22 cellular contexts compared by ENCODE assay signal in the genomic region with DNA sequence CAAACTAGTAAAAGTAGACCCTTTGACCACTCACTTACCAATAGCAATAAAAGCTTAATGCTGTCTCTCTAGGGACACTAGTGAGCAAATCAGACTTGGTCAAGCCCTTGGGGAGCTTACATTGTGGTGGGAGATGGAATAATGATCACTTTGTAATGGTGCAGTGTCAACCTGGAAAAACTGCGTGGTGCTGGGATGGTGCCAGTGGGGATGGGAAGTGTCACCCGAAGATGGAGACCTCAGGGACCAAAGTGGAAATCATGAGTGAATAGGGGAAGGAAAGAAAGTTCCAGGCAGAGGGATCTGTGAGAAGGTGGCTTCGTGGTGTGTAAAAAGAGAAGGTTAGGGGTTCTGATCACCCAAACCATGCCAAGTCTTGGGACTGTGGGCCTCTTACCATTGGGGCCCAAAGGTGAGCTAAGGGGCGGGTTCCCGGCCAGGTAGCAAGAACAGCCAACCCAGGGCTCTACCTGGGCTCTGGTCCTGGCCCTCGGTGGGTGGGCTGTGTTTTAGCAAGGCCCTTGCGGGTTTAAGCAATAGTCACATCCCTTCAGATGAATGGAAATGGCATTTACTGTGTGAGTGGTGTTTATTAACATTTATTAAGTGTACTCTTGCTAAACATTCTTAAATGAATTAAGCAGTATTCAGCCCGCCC. TPM values are rescaled to one million over a fixed set of nuclear protein-coding genes. Genes with fewer than 3 reads are reported as not detected.
DNase-seq lines count a peak whose midpoint lies in the region; ATAC-seq and TF ChIP-seq lines count a peak whose summit lies in the region.
"Had no signal": no experiment of that assay in that cellular context is flagged by ENCODE, and none has a peak within 500 bp of the region (broad histone marks: within the 10 kb centered on the region; RNA-seq: fewer than 3 reads in every experiment).

No MANE protein-coding gene starts in this region.

- peak overlapping the region; percentile 65 for H3K27ac ChIP-seq in angular gyrus (ENCODE audit: low read depth, low read length)
- H3K27ac ChIP-seq in tibial artery: no peak overlapping the region
- H3K27ac ChIP-seq: parathyroid adenoma had no signal

- H3K9me3 Mint-ChIP-seq in activated T-cell treated with anti-CD3 and anti-CD28 coated beads, Interleukin-2, amount 50 U/mL, for 24 hours: no peaks in the 10 kb centered on the region
- H3K9me3 Mint-ChIP-seq in activated T-cell treated with anti-CD3 and anti-CD28 coated beads, Interleukin-2, amount 50 U/mL, for 72 hours: no peaks in the 10 kb centered on the region
- no peaks in the 10 kb centered on the region for H3K9me3 Mint-ChIP-seq in naive thymus-derived CD8-positive, alpha-beta T cell
- H3K9me3 Mint-ChIP-seq in WTC11: no peaks in the 10 kb centered on the region
- H3K9me3 Mint-ChIP-seq: naive thymus-derived CD4-positive, alpha-beta T cell had no signal

- peaks cover 70 to 97% (median 87%) of the 10 kb centered on the region in 3 donors for H3K36me3 ChIP-seq in tibial artery

- CTCF ChIA-PET in WTC11 (lab: Charles Lee): interaction anchor here (0.5 to 2.7 kb wide), 4 partner anchors 9 to 238 kb away, joined by 4 to 12 read pairs (median 4); no protein-coding TSS in a partner anchor

- no peak for ATAC-seq in activated T-cell treated with anti-CD3 and anti-CD28 coated beads, Interleukin-2, amount 50 U/mL, for 72 hours (replicated peaks in 1 of 2)
- ATAC-seq in naive thymus-derived CD8-positive, alpha-beta T cell: no peak
- ATAC-seq in WTC11: no peak
- ATAC-seq in HG02588 (IDR thresholded peaks at IDR 0.05; ENCODE audit: unreplicated experiment): no peak
- ATAC-seq: activated CD4-positive, CD25-positive, alpha-beta regulatory T cell treated with anti-CD3 and anti-CD28 coated beads, Interleukin-2, amount 50 U/mL, for 24 hours; left colon; naive thymus-derived CD4-positive, alpha-beta T cell; right cardiac atrium; Right ventricle myocardium inferior had no signal

- no peak overlapping the region for H3K4me3 ChIP-seq in tibial artery
- H3K4me3 ChIP-seq: testis had no signal

- no peaks in the 10 kb centered on the region for H3K27me3 ChIP-seq in tibial artery
- H3K27me3 ChIP-seq: testis had no signal

- peak overlapping the region; percentile 13 for H3K27ac Mint-ChIP-seq in activated T-cell treated with anti-CD3 and anti-CD28 coated beads, Interleukin-2, amount 50 U/mL, for 24 hours
- no peak overlapping the region for H3K27ac Mint-ChIP-seq in activated T-cell treated with anti-CD3 and anti-CD28 coated beads, Interleukin-2, amount 50 U/mL, for 72 hours
- H3K27ac Mint-ChIP-seq in naive thymus-derived CD8-positive, alpha-beta T cell: peak overlapping the region in 6 of 10 donors; percentile 10 to 82 (median 56)
- no peak overlapping the region for H3K27ac Mint-ChIP-seq in WTC11
- H3K27ac Mint-ChIP-seq: B cell had no signal

- intact Hi-C loops in tibial artery (cut with DNase I; ENCODE audit: low total_unique reads): no loop called here

- H3K4me1 Mint-ChIP-seq in activated T-cell treated with anti-CD3 and anti-CD28 coated beads, Interleukin-2, amount 50 U/mL, for 24 hours (ENCODE audit: low read depth): peaks cover 5% of the 10 kb centered on the region
- H3K4me1 Mint-ChIP-seq in activated T-cell treated with anti-CD3 and anti-CD28 coated beads, Interleukin-2, amount 50 U/mL, for 72 hours (ENCODE audit: low read depth): no peaks in the 10 kb centered on the region
- peaks cover 7 to 21% (median 13%) of the 10 kb centered on the region in 4 donors for H3K4me1 Mint-ChIP-seq in naive thymus-derived CD8-positive, alpha-beta T cell
- H3K4me1 Mint-ChIP-seq in WTC11: no peaks in the 10 kb centered on the region

- H3K9me3 ChIP-seq in tibial artery: no peaks in the 10 kb centered on the region
- H3K9me3 ChIP-seq: testis had no signal

- H3K27me3 Mint-ChIP-seq in activated T-cell treated with anti-CD3 and anti-CD28 coated beads, Interleukin-2, amount 50 U/mL, for 24 hours: no peaks in the 10 kb centered on the region
- H3K27me3 Mint-ChIP-seq in activated T-cell treated with anti-CD3 and anti-CD28 coated beads, Interleukin-2, amount 50 U/mL, for 72 hours (ENCODE audit: low read depth): no peaks in the 10 kb centered on the region
- H3K27me3 Mint-ChIP-seq in naive thymus-derived CD8-positive, alpha-beta T cell: no peaks in the 10 kb centered on the region
- H3K27me3 Mint-ChIP-seq in WTC11 (ENCODE audit: low read depth): no peaks in the 10 kb centered on the region
- H3K27me3 Mint-ChIP-seq: B cell; naive thymus-derived CD4-positive, alpha-beta T cell had no signal

- H3K4me3 Mint-ChIP-seq in activated T-cell treated with anti-CD3 and anti-CD28 coated beads, Interleukin-2, amount 50 U/mL, for 24 hours: no peak overlapping the region
- H3K4me3 Mint-ChIP-seq in activated T-cell treated with anti-CD3 and anti-CD28 coated beads, Interleukin-2, amount 50 U/mL, for 72 hours: no peak overlapping the region
- no peak overlapping the region for H3K4me3 Mint-ChIP-seq in naive thymus-derived CD8-positive, alpha-beta T cell
- no peak overlapping the region for H3K4me3 Mint-ChIP-seq in WTC11
- H3K4me3 Mint-ChIP-seq: B cell; naive thymus-derived CD4-positive, alpha-beta T cell had no signal

- no peak for DNase-seq in activated T-cell treated with anti-CD3 and anti-CD28 coated beads, Interleukin-2, amount 50 U/mL, for 24 hours
- DNase-seq in activated T-cell treated with anti-CD3 and anti-CD28 coated beads, Interleukin-2, amount 50 U/mL, for 72 hours: no peak
- no peak for DNase-seq in naive thymus-derived CD8-positive, alpha-beta T cell
- DNase-seq in tibial artery (peak; percentile 11 to 13), NCI-H146 treated with DMSO at 0.1 percent for 48 hours (lab: John Stamatoyannopoulos, UW; ENCODE audit: unreplicated experiment) (no peak), WTC11 (ENCODE audit: low spot score) (no peak)
- DNase-seq: dermis blood vessel endothelial cell; mesendoderm; naive thymus-derived CD4-positive, alpha-beta T cell; NCI-H1048; NCI-H1930; NCI-H748 treated with DMSO at 0.1 percent for 48 hours; testis had no signal

- H3K4me1 ChIP-seq in tibial artery: peaks cover 0 to 29% (median 22%) of the 10 kb centered on the region in 4 donors
- H3K4me1 ChIP-seq: parathyroid adenoma had no signal

- no peak for TF ChIP-seq CTCF in tibial artery (IDR thresholded peaks at IDR 0.05)
- no peak for TF ChIP-seq CTCF in WTC11 (IDR thresholded peaks at IDR 0.05)

- H3K36me3 Mint-ChIP-seq in activated T-cell treated with anti-CD3 and anti-CD28 coated beads, Interleukin-2, amount 50 U/mL, for 24 hours (ENCODE audit: low read depth): peaks cover 85% of the 10 kb centered on the region
- peaks cover 2 to 5% of the 10 kb centered on the region in 2 donors for H3K36me3 Mint-ChIP-seq in activated T-cell treated with anti-CD3 and anti-CD28 coated beads, Interleukin-2, amount 50 U/mL, for 72 hours (ENCODE audit: insufficient read depth in 2 of 2)
- peaks cover 0 to 69% (median 7%) of the 10 kb centered on the region in 3 donors for H3K36me3 Mint-ChIP-seq in naive thymus-derived CD8-positive, alpha-beta T cell
- peaks cover 40% of the 10 kb centered on the region for H3K36me3 Mint-ChIP-seq in WTC11

- POLR2A ChIA-PET in naive thymus-derived CD8-positive, alpha-beta T cell (lab: Charles Lee): interaction anchor here (1.2 kb wide), 1 partner anchor 15 kb away, joined by 5 read pairs; a partner anchor contains a TSS
- POLR2A ChIA-PET in WTC11 (lab: Charles Lee): no interaction called here

TF ChIP-seq in WTC11, 78 proteins besides CTCF, POLR2A, EP300 and RAD21 (continues in another document):
- TF ChIP-seq, protein P1, sequence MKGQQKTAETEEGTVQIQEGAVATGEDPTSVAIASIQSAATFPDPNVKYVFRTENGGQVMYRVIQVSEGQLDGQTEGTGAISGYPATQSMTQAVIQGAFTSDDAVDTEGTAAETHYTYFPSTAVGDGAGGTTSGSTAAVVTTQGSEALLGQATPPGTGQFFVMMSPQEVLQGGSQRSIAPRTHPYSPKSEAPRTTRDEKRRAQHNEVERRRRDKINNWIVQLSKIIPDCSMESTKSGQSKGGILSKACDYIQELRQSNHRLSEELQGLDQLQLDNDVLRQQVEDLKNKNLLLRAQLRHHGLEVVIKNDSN (CRISPR knock-in tag; IDR thresholded peaks at IDR 0.05): no peak
- TF ChIP-seq ZNF263 (CRISPR knock-in tag; IDR thresholded peaks at IDR 0.05; ENCODE audit: low read depth) (no peak), GTF2I (CRISPR knock-in tag; conservative IDR thresholded peaks at IDR 0.05) (no peak), NR2C2 (CRISPR knock-in tag; IDR thresholded peaks at IDR 0.05) (no peak), ZNF138 (CRISPR knock-in tag; conservative IDR thresholded peaks at IDR 0.05) (no peak), ZNF232 (CRISPR knock-in tag; IDR thresholded peaks at IDR 0.05) (no peak)
- TF ChIP-seq, protein P2, sequence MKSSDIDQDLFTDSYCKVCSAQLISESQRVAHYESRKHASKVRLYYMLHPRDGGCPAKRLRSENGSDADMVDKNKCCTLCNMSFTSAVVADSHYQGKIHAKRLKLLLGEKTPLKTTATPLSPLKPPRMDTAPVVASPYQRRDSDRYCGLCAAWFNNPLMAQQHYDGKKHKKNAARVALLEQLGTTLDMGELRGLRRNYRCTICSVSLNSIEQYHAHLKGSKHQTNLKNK (CRISPR knock-in tag; IDR thresholded peaks at IDR 0.05): no peak

RNA-seq across cellular contexts. Expression of a gene that starts 15.5 kb away (rescaled TPM):
- total RNA-seq in activated T-cell treated with anti-CD3 and anti-CD28 coated beads, Interleukin-2, amount 50 U/mL, for 72 hours: 10 to 100 TPM; 70.5 to 75.9 TPM
- 10 to 100 TPM; 60.1 to 67.6 TPM for total RNA-seq in naive thymus-derived CD8-positive, alpha-beta T cell
- polyA plus RNA-seq in naive thymus-derived CD8-positive, alpha-beta T cell: 100 to 1,000 TPM; 216 to 275 (median 268) TPM
- 99.3 to 126 TPM (median 115 TPM) in 3 replicates for total RNA-seq in WTC11 (2021)

RNA-seq across cellular contexts. Expression of a gene that starts 26.8 kb away (rescaled TPM):
- 1 to 10 TPM; 3.7 to 5.2 TPM for total RNA-seq in activated T-cell treated with anti-CD3 and anti-CD28 coated beads, Interleukin-2, amount 50 U/mL, for 72 hours
- total RNA-seq in naive thymus-derived CD8-positive, alpha-beta T cell: 1 to 10 TPM in 1 of 2 experiments, under 1 TPM in 1; 0.99 to 2.4 TPM
- 1 to 10 TPM in 2 of 3 donors, under 1 TPM in 1; 0.94 to 2.1 (median 1.6) TPM for polyA plus RNA-seq in naive thymus-derived CD8-positive, alpha-beta T cell
- total RNA-seq in WTC11 (2021): 7.5 to 12.1 TPM (median 11.3 TPM) in 3 replicates
- total RNA-seq: OCI-LY7 had no signal

Comparison
In these comparisons a context has a peak if more than half of its experiments do, and no peak if none do; other contexts are left out.
1. H3K27ac Mint-ChIP-seq: peak in activated T-cell treated with anti-CD3 and anti-CD28 coated beads, Interleukin-2, amount 50 U/mL, for 24 hours (single experiment) and naive thymus-derived CD8-positive, alpha-beta T cell (6 of 10); none in activated T-cell treated with anti-CD3 and anti-CD28 coated beads, Interleukin-2, amount 50 U/mL, for 72 hours (single experiment) and WTC11 (single experiment).
2. DNase-seq: peak in tibial artery (2 of 2); none in activated T-cell treated with anti-CD3 and anti-CD28 coated beads, Interleukin-2, amount 50 U/mL, for 24 hours (single experiment), activated T-cell treated with anti-CD3 and anti-CD28 coated beads, Interleukin-2, amount 50 U/mL, for 72 hours (0 of 2), naive thymus-derived CD8-positive, alpha-beta T cell (0 of 10), NCI-H146 treated with DMSO at 0.1 percent for 48 hours (single experiment) and WTC11 (single experiment).